ENCODE assay signal across 1 cellular context in genomic region chr3:6125520-6125919, GRCh38.
TF ChIP-seq lines count a peak whose summit lies in the region.

No MANE protein-coding gene starts in this region.

TF ChIP-seq in GM23338, 12 proteins besides CTCF, POLR2A, EP300 and RAD21 (continued from another document):
- TF ChIP-seq ZNF462 (CRISPR knock-in tag; IDR thresholded peaks at IDR 0.05), result no peak
- TF ChIP-seq NANOG (IDR thresholded peaks at IDR 0.05; ENCODE audit: borderline replicate concordance), result no peak
